In genomic region chr19:38284422-38284821, GRCh38 we compare ENCODE assay signal across 14 cellular contexts. TPM values are rescaled to one million over a fixed set of nuclear protein-coding genes. Genes with fewer than 3 reads are reported as not detected.
DNase-seq lines count a peak whose midpoint lies in the region; ATAC-seq and TF ChIP-seq lines count a peak whose summit lies in the region.
"Had no signal": no experiment of that assay in that cellular context is flagged by ENCODE, and none has a peak within 500 bp of the region (broad histone marks: within the 10 kb centered on the region; RNA-seq: fewer than 3 reads in every experiment).

No MANE protein-coding gene starts in this region.

- peaks cover 31% of the 10 kb centered on the region for H3K4me1 ChIP-seq in Panc1 (ENCODE audit: control insufficient read depth, insufficient read depth, low read length)
- H3K4me1 ChIP-seq in PC-9 (replicated peaks; ENCODE audit: insufficient read depth): peaks cover 22% of the 10 kb centered on the region
- H3K4me1 ChIP-seq: colonic mucosa had no signal

- H3K9me3 ChIP-seq in Panc1 (ENCODE audit: control insufficient read depth, insufficient read depth, low read depth, low read length) (no peaks in the 10 kb centered on the region), PC-9 (ENCODE audit: insufficient read depth, low read depth) (no peaks in the 10 kb centered on the region)
- H3K9me3 ChIP-seq: colonic mucosa, prostate gland, uterus had no signal

- CTCF ChIA-PET in Panc1 (lab: Charles Lee): no interaction called here
- CTCF ChIA-PET in PC-9 (lab: Charles Lee): no interaction called here

- no peaks in the 10 kb centered on the region for H3K27me3 ChIP-seq in Panc1 (ENCODE audit: control insufficient read depth, insufficient read depth, low read length)
- H3K27me3 ChIP-seq in PC-9 (ENCODE audit: insufficient read depth, low read depth): no peaks in the 10 kb centered on the region
- H3K27me3 ChIP-seq: colonic mucosa, uterus had no signal

- H3K36me3 ChIP-seq in Panc1 (ENCODE audit: control insufficient read depth, insufficient read depth, low read length): peaks cover 9% of the 10 kb centered on the region
- peaks cover 62% of the 10 kb centered on the region for H3K36me3 ChIP-seq in PC-9 (ENCODE audit: low read depth)
- H3K36me3 ChIP-seq: uterus had no signal

- no peak overlapping the region for H2AFZ ChIP-seq in PC-9

- POLR2A ChIA-PET in Panc1 (lab: Charles Lee) (no interaction called here), PC-9 (lab: Charles Lee; ENCODE audit: unreplicated experiment) (no interaction called here)

- BruUV-seq in Panc1 (replicated peaks; lab: Mats Ljungman, UMichigan) (no TSS peak), PC-9 (replicated peaks; lab: Mats Ljungman, UMichigan) (no TSS peak)

- in situ Hi-C loops in Panc1 (cut with HindIII; ENCODE audit: low pct_unique_long_range_greater_than_20kb, low sequenced_read_pairs): no loop called here

- TF ChIP-seq CTCF in Panc1 (IDR thresholded peaks at IDR 0.05): no peak
- TF ChIP-seq CTCF in PC-9 (conservative IDR thresholded peaks at IDR 0.05): no peak

- peaks cover 98% of the 10 kb centered on the region for H4K20me1 ChIP-seq in PC-9 (ENCODE audit: insufficient read depth)

- H3K27ac ChIP-seq in Panc1 (ENCODE audit: low read length) (peak overlapping the region; percentile 24; the same call in 1 of the 2 replicates), PC-9 (no peak overlapping the region)
- H3K27ac ChIP-seq: colonic mucosa, prostate gland had no signal

- intact Hi-C loops in left cardiac atrium (cut with DNase I) (no loop called here), cardiac septum (cut with DNase I) (no loop called here), Panc1 (cut with micrococcal nuclease; ENCODE audit: unreplicated experiment) (no loop called here), left ventricle myocardium superior (cut with micrococcal nuclease) (no loop called here), PC-9 (cut with micrococcal nuclease; ENCODE audit: unreplicated experiment) (no loop called here)

- no peak overlapping the region for H3K4me2 ChIP-seq in PC-9

- peaks cover 66% of the 10 kb centered on the region for H3F3A ChIP-seq in PC-9 (ENCODE audit: insufficient read depth, low read depth)

- H3K9me2 ChIP-seq in PC-9 (ENCODE audit: insufficient read depth): no peaks in the 10 kb centered on the region

- H3K79me2 ChIP-seq in PC-9 (ENCODE audit: low read depth): peaks cover 96% of the 10 kb centered on the region

- ATAC-seq in left cardiac atrium (peak; percentile 30 to 43), Panc1 (no peak), left ventricle myocardium superior (peak; percentile 30), HG03442 (IDR thresholded peaks at IDR 0.05; ENCODE audit: unreplicated experiment) (no peak)

- DNase-seq in left cardiac atrium: no peak
- DNase-seq in cardiac septum (ENCODE audit: low spot score): no peak
- DNase-seq in Panc1 (ENCODE audit: low read depth, low spot score): no peak
- DNase-seq in left ventricle myocardium superior: no peak
- no peak for DNase-seq in epidermal melanocyte (ENCODE audit: insufficient read length, low spot score)
- no peak for DNase-seq in NCI-H128 (lab: John Stamatoyannopoulos, UW; ENCODE audit: unreplicated experiment)
- no peak for DNase-seq in PC-9
- DNase-seq: activated CD8-positive, alpha-beta memory T cell treated with anti-CD3 and anti-CD28 coated beads, Interleukin-2, amount 50 U/mL, for 48 hours; colonic mucosa; DMS 273 treated with DMSO at 0.1 percent for 48 hours; uterus had no signal

- H3K4me3 ChIP-seq in Panc1 (ENCODE audit: low read depth in 2 of 2, low read length in 2 of 2) (no peak overlapping the region), PC-9 (no peak overlapping the region)
- H3K4me3 ChIP-seq: colonic mucosa, prostate gland, uterus had no signal

RNA-seq across cellular contexts. Expression of gene C19orf33, which starts 19.6 kb away (rescaled TPM):
- total RNA-seq in left cardiac atrium: 1 to 10 TPM; 2.1 to 5.9 TPM
- total RNA-seq in cardiac septum: 2.0 TPM
- 201 TPM for total RNA-seq in Panc1 (2021; ENCODE audit: unreplicated experiment)
- polyA plus RNA-seq in Panc1 (2012; ENCODE audit: insufficient read length): 306 TPM
- total RNA-seq in left ventricle myocardium superior: 1.5 TPM
- total RNA-seq in PC-9 (2021): 100 and 150 TPM in 2 replicates

RNA-seq across cellular contexts. Expression of gene SPINT2, which starts 20.0 kb away (rescaled TPM):
- total RNA-seq in left cardiac atrium (10 to 100 TPM in 1 of 2 donors, 1 to 10 TPM in 1; 8.6 to 13.6 TPM), cardiac septum (17.3 TPM), Panc1 (2021; ENCODE audit: unreplicated experiment) (1,006 TPM), left ventricle myocardium superior (9.9 TPM), PC-9 (2021) (1,019 and 1,161 TPM in 2 replicates)
- polyA plus RNA-seq in Panc1 (2012; ENCODE audit: insufficient read length): 1,788 TPM

RNA-seq across cellular contexts. Expression of gene PPP1R14A, which starts 28.2 kb away (rescaled TPM):
- 10 to 100 TPM; 34.4 to 67.0 TPM for total RNA-seq in left cardiac atrium
- total RNA-seq in cardiac septum: 23.9 TPM
- total RNA-seq in Panc1 (2021; ENCODE audit: unreplicated experiment): 356 TPM
- polyA plus RNA-seq in Panc1 (2012; ENCODE audit: insufficient read length): 915 TPM
- total RNA-seq in left ventricle myocardium superior: 27.6 TPM
- total RNA-seq in PC-9 (2021): not detected in 2 replicates
- total RNA-seq: MCF 10A had no signal

RNA-seq across cellular contexts. Expression of gene YIF1B, which starts 31.3 kb away (rescaled TPM):
- total RNA-seq in left cardiac atrium (10 to 100 TPM; 24.2 to 31.5 TPM), cardiac septum (27.6 TPM), Panc1 (2021; ENCODE audit: unreplicated experiment) (143 TPM), left ventricle myocardium superior (33.8 TPM), PC-9 (2021) (33.6 and 39.8 TPM in 2 replicates)
- 197 TPM for polyA plus RNA-seq in Panc1 (2012; ENCODE audit: insufficient read length)

RNA-seq across cellular contexts. Expression of gene KCNK6, which starts 35.2 kb away (rescaled TPM):
- 1 to 10 TPM; 2.7 to 5.5 TPM for total RNA-seq in left cardiac atrium
- total RNA-seq in cardiac septum: 14.1 TPM
- 17.2 TPM for total RNA-seq in Panc1 (2021; ENCODE audit: unreplicated experiment)
- polyA plus RNA-seq in Panc1 (2012; ENCODE audit: insufficient read length): 14.4 TPM
- 5.5 TPM for total RNA-seq in left ventricle myocardium superior
- total RNA-seq in PC-9 (2021): 6.1 and 9.3 TPM in 2 replicates

Comparison
In these comparisons a context has a peak if more than half of its experiments do, and no peak if none do; other contexts are left out.
1. ATAC-seq: peak in left cardiac atrium (2 of 2) and left ventricle myocardium superior (single experiment); none in Panc1 (single experiment) and HG03442 (single experiment).
2. RNA of gene C19orf33, which starts 19.6 kb away (total RNA-seq): 201 TPM in Panc1 (single experiment) and 100 to 150 TPM in PC-9; 2.1 to 5.9 TPM in left cardiac atrium, 2.0 TPM in cardiac septum (single experiment) and 1.5 TPM in left ventricle myocardium superior (single experiment); every median in the first group is over 10 times any median in the second.
3. RNA of gene SPINT2, which starts 20.0 kb away (total RNA-seq): 1,019 to 1,161 TPM in PC-9 and 1,006 TPM in Panc1 (single experiment); 17.3 TPM in cardiac septum (single experiment), 8.6 to 13.6 TPM in left cardiac atrium and 9.9 TPM in left ventricle myocardium superior (single experiment); every median in the first group is over 10 times any median in the second.
4. RNA of gene PPP1R14A, which starts 28.2 kb away (total RNA-seq): 356 TPM in Panc1 (single experiment), 34.4 to 67.0 TPM in left cardiac atrium, 27.6 TPM in left ventricle myocardium superior (single experiment) and 23.9 TPM in cardiac septum (single experiment); not detected in PC-9; every median in the first group is over 10 times any median in the second.